ENCODE assay signal across 28 cellular contexts in the genomic region with DNA sequence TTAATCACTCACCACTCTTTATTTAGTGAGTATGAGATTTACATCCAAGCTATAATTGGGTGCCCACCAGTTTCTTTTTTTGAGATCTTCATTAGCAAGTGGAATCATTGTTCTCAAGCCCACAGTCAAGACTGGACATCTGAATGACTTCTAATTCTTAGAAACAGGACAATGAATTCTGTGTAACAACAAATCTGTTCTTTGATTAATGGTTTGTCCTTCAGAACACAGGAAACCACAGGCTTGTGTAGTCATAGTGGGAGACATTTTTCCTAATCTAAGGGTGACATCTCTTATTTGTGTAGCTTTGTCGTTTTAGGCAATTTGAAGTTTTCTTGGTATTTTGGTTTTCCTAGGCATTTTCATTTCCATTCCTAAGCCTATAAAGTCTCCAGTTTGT.
"Had no signal": no experiment of that assay in that cellular context is flagged by ENCODE, and none has a peak within 500 bp of the region (broad histone marks: within the 10 kb centered on the region; RNA-seq: fewer than 3 reads in every experiment).

No MANE protein-coding gene starts in this region.

- H3K36me3 ChIP-seq: cardiac muscle cell, colonic mucosa, stomach, thyroid gland, upper lobe of right lung had no signal

- H3K79me2 ChIP-seq: parathyroid adenoma had no signal

- FAIRE-seq: keratinocyte had no signal

- H3K4me1 ChIP-seq: colonic mucosa, parathyroid adenoma, stomach, thyroid gland, upper lobe of right lung had no signal

- H2AFZ ChIP-seq: parathyroid adenoma had no signal

- H3K4me3 ChIP-seq: cardiac muscle cell, colonic mucosa, stomach, thyroid gland, upper lobe of right lung had no signal

- H3K9me3 ChIP-seq: colonic mucosa, stomach, thyroid gland, upper lobe of right lung had no signal

- H3K27ac ChIP-seq: cardiac muscle cell, colonic mucosa, parathyroid adenoma, stomach, thyroid gland, upper lobe of right lung had no signal

- H3K27me3 ChIP-seq: cardiac muscle cell, colonic mucosa, stomach, thyroid gland, upper lobe of right lung had no signal

- ATAC-seq: activated CD8-positive, alpha-beta T cell treated with anti-CD3 and anti-CD28 coated beads for 36 hours; activated naive CD4-positive, alpha-beta T cell treated with anti-CD3 and anti-CD28 coated beads, Interleukin-2, amount 50 U/mL, for 72 hours; activated T-cell treated with anti-CD3 and anti-CD28 coated beads, Interleukin-2, amount 50 U/mL, for 4 hours; activated T-helper 17 cell treated with anti-CD3 and anti-CD28 coated beads, Interleukin-2, amount 50 U/mL, for 72 hours; left cardiac atrium; left ventricle myocardium superior; right cardiac atrium; stimulated activated naive B cell treated with anti-CD40 and anti-IgM and Interleukin-4, amounts not matched to agents 10 μg/mL and 1 μg/mL and 100 μg/mL, for 72 hours; T-helper 17 cell; upper lobe of right lung had no signal

- H3K9ac ChIP-seq: parathyroid adenoma had no signal

- DNase-seq: activated B cell treated with CpG ODN at 0.5 μM for 24 hours; activated CD4-positive, alpha-beta T cell treated with anti-CD3 and anti-CD28 coated beads, Interleukin-2, amount 50 U/mL, for 1 hour; activated CD8-positive, alpha-beta T cell treated with anti-CD3 and anti-CD28 coated beads for 36 hours; activated T-cell treated with anti-CD3 and anti-CD28 coated beads, Interleukin-2, amount 50 U/mL, for 4 hours; cerebellar nuclear complex; colonic mucosa; effector memory CD4-positive, alpha-beta T cell; head of caudate nucleus; hippocampal formation; left cardiac atrium; left ventricle myocardium superior; naive B cell; nephron progenitor cell; occipital lobe; right cardiac atrium; stimulated activated CD4-positive, alpha-beta T cell treated with anti-CD3 and anti-CD28 coated beads, Interleukin-15, amount 100 ng/mL, for 24 hours; stimulated activated CD4-positive, alpha-beta T cell treated with anti-CD3 and anti-CD28 coated beads, Interleukin-2, amount 100 ng/mL, for 24 hours; stimulated activated naive B cell treated with anti-CD40 and anti-IgM and Interleukin-4, amounts not matched to agents 10 μg/mL and 1 μg/mL and 100 μg/mL, for 72 hours; stomach; T-helper 17 cell; T1000; thyroid gland; upper lobe of right lung had no signal
